10 cellular contexts compared by ENCODE assay signal in the genomic region with DNA sequence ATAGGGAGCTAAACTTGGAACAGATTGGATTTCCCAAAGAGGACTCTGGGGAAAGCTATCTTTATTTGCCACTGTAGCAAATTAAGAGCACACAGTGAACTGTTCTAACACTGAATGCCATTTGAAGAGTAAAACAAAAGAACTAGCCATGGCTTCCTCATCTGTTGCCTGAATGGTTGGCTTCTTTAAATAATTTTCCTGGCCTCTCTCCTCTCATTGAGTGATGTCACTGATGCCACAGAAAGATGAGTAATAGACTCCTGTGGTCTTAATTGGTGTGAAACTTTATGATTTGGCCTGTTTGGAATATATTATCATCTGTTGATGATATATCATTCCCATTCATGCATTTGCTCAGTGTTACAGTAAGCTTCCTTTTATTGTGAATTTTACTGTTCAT. TPM values are rescaled to one million over a fixed set of nuclear protein-coding genes. Genes with fewer than 3 reads are reported as not detected.
A peak's percentile ranks its signal among the peaks of the same experiment; 100 is the strongest.
DNase-seq lines count a peak whose midpoint lies in the region; ATAC-seq and TF ChIP-seq lines count a peak whose summit lies in the region.
"Had no signal": no experiment of that assay in that cellular context is flagged by ENCODE, and none has a peak within 500 bp of the region (broad histone marks: within the 10 kb centered on the region; RNA-seq: fewer than 3 reads in every experiment).

No MANE protein-coding gene starts in this region.

- TF ChIP-seq CTCF in BJ (IDR thresholded peaks at IDR 0.05; ENCODE audit: insufficient read depth, low read depth, low read length) (no peak), HFF-Myc (IDR thresholded peaks at IDR 0.05; ENCODE audit: low read depth, low read length, missing control alignments) (no peak)

- H3K4me3 ChIP-seq in BJ (ENCODE audit: low read depth, low read length) (no peak overlapping the region), HFF-Myc (replicated peaks; ENCODE audit: low read depth, low read length) (no peak overlapping the region)
- H3K4me3 ChIP-seq: thoracic aorta had no signal

- H3K27me3 ChIP-seq in BJ (ENCODE audit: control insufficient read depth, insufficient read depth, low read length), result no peaks in the 10 kb centered on the region
- H3K27me3 ChIP-seq in layer of hippocampus (ENCODE audit: control insufficient read depth, insufficient read depth, low read length), result no peaks in the 10 kb centered on the region

- CTCF ChIA-PET in BJ (lab: Yijun Ruan, JAX), result interaction anchor here (1.0 to 2.0 kb wide), 2 partner anchors 11 to 19 kb away, joined by 4 to 8 read pairs; no protein-coding TSS in a partner anchor

- peak overlapping the region; percentile 62 for H3K27ac ChIP-seq in layer of hippocampus (ENCODE audit: low read depth, low read length)
- H3K27ac ChIP-seq: thoracic aorta had no signal

- H3K36me3 ChIP-seq in BJ (ENCODE audit: control insufficient read depth, insufficient read depth, low read length), result no peaks in the 10 kb centered on the region
- H3K36me3 ChIP-seq: thoracic aorta had no signal

- peak; percentile 33 for DNase-seq in BJ (ENCODE audit: low read depth)
- peak; percentile 16 for DNase-seq in HFF-Myc (ENCODE audit: extremely low read depth, low read depth)
- peak; percentile 69 for DNase-seq in amniotic epithelial cell (ENCODE audit: low read depth)
- DNase-seq in C1 segment of cervical spinal cord (lab: John Stamatoyannopoulos, UW), result no peak
- no peak for DNase-seq in amniotic stem cell (lab: John Stamatoyannopoulos, UW)
- DNase-seq: activated naive CD8-positive, alpha-beta T cell treated with anti-CD3 and anti-CD28 coated beads, Interleukin-2, amount 10 ng/mL, durations not matched to agents 7 days and 5 days had no signal

- POLR2A ChIA-PET in BJ (lab: Charles Lee), result interaction anchor here (0.6 kb wide), 2 partner anchors 15 to 1960 kb away, joined by 3 read pairs; no protein-coding TSS in a partner anchor

- ATAC-seq in GM18502 (IDR thresholded peaks at IDR 0.05; ENCODE audit: poor library complexity, unreplicated experiment), result no peak
- no peak for ATAC-seq in GM18517 (IDR thresholded peaks at IDR 0.05; ENCODE audit: unreplicated experiment)

RNA-seq across cellular contexts. Expression of a gene that starts 42.5 kb away (rescaled TPM):
- 18.3 TPM in 2 replicates for polyA plus RNA-seq in BJ (2011; rRNA removed)
- 22.9 and 34.4 TPM in 2 replicates for polyA minus RNA-seq in BJ (2011; rRNA and poly(A)+ RNA removed)

Comparison
In these comparisons a context has a peak if more than half of its experiments do, and no peak if none do; other contexts are left out.
1. DNase-seq: peak in BJ (single experiment), HFF-Myc (single experiment) and amniotic epithelial cell (single experiment); none in C1 segment of cervical spinal cord (0 of 14) and amniotic stem cell (single experiment).